25 cellular contexts compared by ENCODE assay signal in genomic region chr2:173869830-173870229, GRCh38.
"Had no signal": no experiment of that assay in that cellular context is flagged by ENCODE, and none has a peak within 500 bp of the region (broad histone marks: within the 10 kb centered on the region; RNA-seq: fewer than 3 reads in every experiment).

No MANE protein-coding gene starts in this region.

- ATAC-seq: left colon; natural killer cell treated with Interleukin-12 subunit alpha and Interleukin-12 subunit beta and Interleukin-15 and Interleukin-18, amount 100 ng/mL, for 72 hours; right cardiac atrium had no signal

- H3K4me1 Mint-ChIP-seq: activated naive CD8-positive, alpha-beta T cell treated with anti-CD3 and anti-CD28 coated beads for 36 hours; endodermal cell had no signal

- H3K36me3 ChIP-seq: ascending aorta, esophagus muscularis mucosa, tibial nerve had no signal

- H3K9me3 Mint-ChIP-seq: activated B cell treated with CpG ODN at 0.5 μM for 24 hours; activated naive CD4-positive, alpha-beta T cell treated with anti-CD3 and anti-CD28 coated beads for 36 hours; activated naive CD8-positive, alpha-beta T cell treated with anti-CD3 and anti-CD28 coated beads for 36 hours; brain; dendritic cell treated with granulocyte-macrophage colony-stimulating factor and Interleukin-4, amounts not matched to agents 40 ng/mL and 50 ng/mL, for 4 days; endodermal cell; natural killer cell treated with Interleukin-12 subunit alpha and Interleukin-12 subunit beta and Interleukin-15 and Interleukin-18, amount 100 ng/mL, for 72 hours; T-helper 2 cell treated with Interferon-gamma antibody and Interleukin-4, amounts not matched to agents 5 μg/mL and 100 μg/mL, for 36 hours had no signal

- H3K27ac Mint-ChIP-seq: activated B cell treated with CpG ODN at 0.5 μM for 24 hours; activated naive CD4-positive, alpha-beta T cell treated with anti-CD3 and anti-CD28 coated beads for 36 hours; activated naive CD8-positive, alpha-beta T cell treated with anti-CD3 and anti-CD28 coated beads for 36 hours; dendritic cell treated with granulocyte-macrophage colony-stimulating factor and Interleukin-4, amounts not matched to agents 40 ng/mL and 50 ng/mL, for 4 days; endodermal cell; natural killer cell treated with Interleukin-12 subunit alpha and Interleukin-12 subunit beta and Interleukin-15 and Interleukin-18, amount 100 ng/mL, for 72 hours; T-helper 2 cell treated with Interferon-gamma antibody and Interleukin-4, amounts not matched to agents 5 μg/mL and 100 μg/mL, for 36 hours had no signal

- H3K36me3 Mint-ChIP-seq: activated naive CD8-positive, alpha-beta T cell treated with anti-CD3 and anti-CD28 coated beads for 36 hours; brain; natural killer cell treated with Interleukin-12 subunit alpha and Interleukin-12 subunit beta and Interleukin-15 and Interleukin-18, amount 100 ng/mL, for 72 hours had no signal

- H3K27me3 ChIP-seq: ascending aorta, esophagus muscularis mucosa, tibial nerve had no signal

- H3K27ac ChIP-seq: ascending aorta, esophagus muscularis mucosa, tibial nerve had no signal

- H3K9me3 ChIP-seq: ascending aorta, esophagus muscularis mucosa, tibial nerve had no signal

- DNase-seq: activated B cell treated with CpG ODN at 0.5 μM for 24 hours; activated CD4-positive, alpha-beta T cell treated with anti-CD3 and anti-CD28 coated beads, Interleukin-2, amount 50 U/mL, for 4 hours; activated effector memory CD4-positive, alpha-beta T cell treated with Interleukin-2 at 50 U/mL for 16 hours; activated naive CD4-positive, alpha-beta T cell treated with anti-CD3 and anti-CD28 coated beads for 36 hours; activated naive CD8-positive, alpha-beta T cell treated with anti-CD3 and anti-CD28 coated beads for 36 hours; activated T-cell treated with anti-CD3 and anti-CD28 coated beads for 4 hours; caudate nucleus; endodermal cell; head of caudate nucleus; hippocampal formation; left colon; mesendoderm; posterior cingulate gyrus; right cardiac atrium; stimulated activated CD4-positive, alpha-beta T cell treated with anti-CD3 and anti-CD28 coated beads, Interleukin-15, amount 100 ng/mL, for 24 hours; stimulated activated CD4-positive, alpha-beta T cell treated with anti-CD3 and anti-CD28 coated beads, Interleukin-2, amount 100 ng/mL, for 24 hours; stimulated activated naive CD4-positive, alpha-beta T cell; T-helper 1 cell had no signal

- H3K4me3 Mint-ChIP-seq: activated B cell treated with CpG ODN at 0.5 μM for 24 hours; activated naive CD4-positive, alpha-beta T cell treated with anti-CD3 and anti-CD28 coated beads for 36 hours; activated naive CD8-positive, alpha-beta T cell treated with anti-CD3 and anti-CD28 coated beads for 36 hours; brain; dendritic cell treated with granulocyte-macrophage colony-stimulating factor and Interleukin-4, amounts not matched to agents 40 ng/mL and 50 ng/mL, for 4 days; endodermal cell; natural killer cell treated with Interleukin-12 subunit alpha and Interleukin-12 subunit beta and Interleukin-15 and Interleukin-18, amount 100 ng/mL, for 72 hours; T-helper 2 cell treated with Interferon-gamma antibody and Interleukin-4, amounts not matched to agents 5 μg/mL and 100 μg/mL, for 36 hours had no signal

- H3K4me3 ChIP-seq: ascending aorta, esophagus muscularis mucosa, tibial nerve had no signal
